ENCODE assay signal across 10 cellular contexts in the genomic region with DNA sequence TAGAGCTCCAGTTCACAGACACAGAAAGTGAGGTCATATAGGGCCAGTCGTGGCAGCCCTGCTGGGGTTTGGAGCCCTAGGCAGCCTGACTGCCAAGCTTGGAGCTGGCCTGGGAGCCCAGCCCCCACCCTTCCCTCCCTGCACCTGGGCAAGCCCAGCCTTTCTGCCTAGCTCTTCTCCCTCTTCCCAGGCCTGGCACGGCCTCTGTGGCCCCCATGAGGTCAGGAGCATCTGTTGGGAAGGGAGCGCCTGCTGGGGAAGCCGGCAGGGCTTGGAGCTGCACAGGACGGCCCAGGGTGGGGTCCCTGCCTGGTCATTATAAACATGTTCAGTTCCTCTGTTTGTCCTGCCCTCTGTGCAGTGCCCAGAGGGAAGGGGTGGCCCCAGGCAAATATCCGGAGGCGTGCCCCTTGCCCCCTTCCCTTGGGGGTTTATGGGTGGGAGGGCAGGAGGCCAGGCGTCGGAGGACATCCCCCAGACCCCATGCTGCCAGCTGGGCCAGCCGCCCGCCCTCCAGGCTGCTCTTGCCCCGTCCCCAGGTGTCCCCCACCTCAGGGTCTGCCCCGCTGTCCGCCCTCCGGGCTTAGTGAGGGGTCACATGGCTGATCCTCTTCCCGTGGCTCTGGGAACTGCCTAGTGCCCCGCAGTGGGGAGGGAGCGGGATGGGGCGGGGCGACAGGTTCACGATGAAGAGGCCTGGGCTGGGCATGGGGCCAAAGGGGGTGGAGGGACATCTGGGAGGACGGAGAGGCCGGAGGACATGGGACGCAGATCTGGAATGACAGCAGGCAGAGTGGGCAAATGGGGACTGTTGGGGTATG. TPM values are rescaled to one million over a fixed set of nuclear protein-coding genes. Genes with fewer than 3 reads are reported as not detected.
DNase-seq lines count a peak whose midpoint lies in the region; ATAC-seq and TF ChIP-seq lines count a peak whose summit lies in the region.
"Had no signal": no experiment of that assay in that cellular context is flagged by ENCODE, and none has a peak within 500 bp of the region (broad histone marks: within the 10 kb centered on the region; RNA-seq: fewer than 3 reads in every experiment).

No MANE protein-coding gene starts in this region.

- no peaks in the 10 kb centered on the region for H3K9me3 Mint-ChIP-seq in activated CD4-positive, alpha-beta T cell treated with anti-CD3 and anti-CD28 coated beads, Interleukin-2, amount 10 ng/mL, durations not matched to agents 7 days and 5 days

- no peaks in the 10 kb centered on the region for H3K4me1 Mint-ChIP-seq in activated CD4-positive, alpha-beta T cell treated with anti-CD3 and anti-CD28 coated beads, Interleukin-2, amount 10 ng/mL, durations not matched to agents 7 days and 5 days

- DNase-seq in DMS153 treated with DMSO at 0.1 percent for 48 hours (lab: John Stamatoyannopoulos, UW; ENCODE audit: unreplicated experiment) (peak; percentile 69), PC-9 (peak; percentile 67 to 90), Right ventricle myocardium inferior (ENCODE audit: missing footprints) (no peak), osteoblast (ENCODE audit: insufficient read length, low spot score, missing footprints) (peak; percentile 82), activated gamma-delta T cell treated with Interleukin-2 at 50 U/mL for 16 hours (no peak)
- no peak for DNase-seq in activated CD4-positive, alpha-beta T cell treated with anti-CD3 and anti-CD28 coated beads, Interleukin-2, amount 10 ng/mL, durations not matched to agents 7 days and 5 days
- DNase-seq: kidney glomerular epithelial cell; stimulated activated CD4-positive, alpha-beta T cell treated with anti-CD3 and anti-CD28 coated beads, Interleukin-2, amount 100 ng/mL, for 24 hours had no signal

- ATAC-seq in Right ventricle myocardium inferior = peak; percentile 32
- ATAC-seq in HG03139 (IDR thresholded peaks at IDR 0.05; ENCODE audit: unreplicated experiment) = no peak
- ATAC-seq in HG03354 (IDR thresholded peaks at IDR 0.05; ENCODE audit: poor library complexity, severe bottlenecking, unreplicated experiment) = no peak

- H3K36me3 ChIP-seq in PC-9 (ENCODE audit: low read depth) (no peaks in the 10 kb centered on the region), osteoblast (ENCODE audit: insufficient read depth, low read length) (peaks cover 10% of the 10 kb centered on the region)

- no peaks in the 10 kb centered on the region for H3K27me3 ChIP-seq in PC-9 (ENCODE audit: insufficient read depth, low read depth)
- no peaks in the 10 kb centered on the region for H3K27me3 ChIP-seq in osteoblast (ENCODE audit: insufficient read depth, low read length)

- H3F3A ChIP-seq in PC-9 (ENCODE audit: insufficient read depth, low read depth) = peaks cover 21% of the 10 kb centered on the region

- peak overlapping the region; percentile 71 for H3K27ac ChIP-seq in PC-9
- no peak overlapping the region for H3K27ac ChIP-seq in osteoblast (ENCODE audit: low read depth, low read length)

- peak overlapping the region; percentile 94 for H3K4me2 ChIP-seq in PC-9
- H3K4me2 ChIP-seq in osteoblast (ENCODE audit: insufficient read depth, low read length) = no peak overlapping the region

- no TSS peak for BruUV-seq in PC-9 (replicated peaks; lab: Mats Ljungman, UMichigan)

- no peaks in the 10 kb centered on the region for H3K27me3 Mint-ChIP-seq in activated CD4-positive, alpha-beta T cell treated with anti-CD3 and anti-CD28 coated beads, Interleukin-2, amount 10 ng/mL, durations not matched to agents 7 days and 5 days

- no peak overlapping the region for H3K27ac Mint-ChIP-seq in activated CD4-positive, alpha-beta T cell treated with anti-CD3 and anti-CD28 coated beads, Interleukin-2, amount 10 ng/mL, durations not matched to agents 7 days and 5 days

- H3K4me3 ChIP-seq in PC-9 (peak overlapping the region; percentile 53), osteoblast (ENCODE audit: insufficient read depth, low read length) (no peak overlapping the region)

- no peaks in the 10 kb centered on the region for H3K9me2 ChIP-seq in PC-9 (ENCODE audit: insufficient read depth)

- TF ChIP-seq CTCF in PC-9 (conservative IDR thresholded peaks at IDR 0.05) (no peak), osteoblast (IDR thresholded peaks at IDR 0.05; ENCODE audit: extremely low read depth, low read depth, low read length) (no peak)

- intact Hi-C loops in PC-9 (cut with micrococcal nuclease; ENCODE audit: unreplicated experiment) = loop anchor here (1.0 kb wide), 2 partner anchors 12 to 41 kb away; a partner anchor contains a TSS
- intact Hi-C loops in Right ventricle myocardium inferior (cut with DNase I) = no loop called here

- H3K36me3 Mint-ChIP-seq in activated CD4-positive, alpha-beta T cell treated with anti-CD3 and anti-CD28 coated beads, Interleukin-2, amount 10 ng/mL, durations not matched to agents 7 days and 5 days (ENCODE audit: low read depth) = no peaks in the 10 kb centered on the region

- CTCF ChIA-PET in PC-9 (lab: Charles Lee) = interaction anchor here (0.6 to 0.9 kb wide), 3 partner anchors 12 to 328 kb away, joined by 3 to 5 read pairs (median 4); no protein-coding TSS in a partner anchor
- CTCF ChIA-PET in activated CD4-positive, alpha-beta T cell treated with anti-CD3 and anti-CD28 coated beads, Interleukin-2, amount 10 ng/mL, durations not matched to agents 7 days and 5 days (lab: Charles Lee) = interaction anchor here (0.6 kb wide), 1 partner anchor 94 kb away, joined by 3 read pairs; no protein-coding TSS in a partner anchor

- peaks cover 29% of the 10 kb centered on the region for H3K4me1 ChIP-seq in PC-9 (replicated peaks; ENCODE audit: insufficient read depth)
- no peaks in the 10 kb centered on the region for H3K4me1 ChIP-seq in osteoblast (ENCODE audit: insufficient read depth, low read length)

- H3K79me2 ChIP-seq in PC-9 (ENCODE audit: low read depth) (peaks cover 21% of the 10 kb centered on the region), osteoblast (ENCODE audit: insufficient read depth, low read length) (peaks cover 58% of the 10 kb centered on the region)

- H2AFZ ChIP-seq in PC-9 (0 out of 2 replicates have a peak overlapping the region, but pooled peaks have one; percentile 37), osteoblast (ENCODE audit: low read length) (no peak overlapping the region)

- no peaks in the 10 kb centered on the region for H3K9me3 ChIP-seq in PC-9 (ENCODE audit: insufficient read depth, low read depth)
- no peaks in the 10 kb centered on the region for H3K9me3 ChIP-seq in osteoblast (ENCODE audit: low read depth, low read length)

- no peak overlapping the region for H3K4me3 Mint-ChIP-seq in activated CD4-positive, alpha-beta T cell treated with anti-CD3 and anti-CD28 coated beads, Interleukin-2, amount 10 ng/mL, durations not matched to agents 7 days and 5 days

- H4K20me1 ChIP-seq in PC-9 (ENCODE audit: insufficient read depth) (peaks cover 32% of the 10 kb centered on the region; the same call in 1 of the 2 replicates), osteoblast (ENCODE audit: insufficient read depth, low read length) (peaks cover 40% of the 10 kb centered on the region)

- POLR2A ChIA-PET in PC-9 (lab: Charles Lee; ENCODE audit: unreplicated experiment) = interaction anchor here (0.7 kb wide), 1 partner anchor 315 kb away, joined by 17 read pairs; no protein-coding TSS in a partner anchor
- POLR2A ChIA-PET in activated CD4-positive, alpha-beta T cell treated with anti-CD3 and anti-CD28 coated beads, Interleukin-2, amount 10 ng/mL, durations not matched to agents 7 days and 5 days (lab: Charles Lee) = no interaction called here

RNA-seq across cellular contexts. Expression of a gene that starts 30.0 kb away (rescaled TPM):
- total RNA-seq in PC-9 (2021) = 22.7 and 23.2 TPM in 2 replicates
- total RNA-seq in Right ventricle myocardium inferior = not detected
- total RNA-seq in osteoblast = not detected in 2 replicates
- not detected for total RNA-seq in activated CD4-positive, alpha-beta T cell treated with anti-CD3 and anti-CD28 coated beads, Interleukin-2, amount 10 ng/mL, durations not matched to agents 7 days and 5 days

RNA-seq across cellular contexts. Expression of a gene that starts 37.3 kb away (rescaled TPM):
- total RNA-seq in PC-9 (2021) (not detected in 2 replicates), Right ventricle myocardium inferior (not detected), osteoblast (not detected in 2 replicates)
- total RNA-seq in activated CD4-positive, alpha-beta T cell treated with anti-CD3 and anti-CD28 coated beads, Interleukin-2, amount 10 ng/mL, durations not matched to agents 7 days and 5 days = not detected

RNA-seq across cellular contexts. Expression of a gene that starts 41.2 kb away (rescaled TPM):
- total RNA-seq in PC-9 (2021) (77.8 and 90.2 TPM in 2 replicates), Right ventricle myocardium inferior (16.2 TPM), osteoblast (6.8 and 9.4 TPM in 2 replicates)
- 10 to 100 TPM; 16.5 to 17.9 TPM for total RNA-seq in activated CD4-positive, alpha-beta T cell treated with anti-CD3 and anti-CD28 coated beads, Interleukin-2, amount 10 ng/mL, durations not matched to agents 7 days and 5 days

Comparison
In these comparisons a context has a peak if more than half of its experiments do, and no peak if none do; other contexts are left out.
1. DNase-seq: peak in DMS153 treated with DMSO at 0.1 percent for 48 hours (single experiment), PC-9 (2 of 2) and osteoblast (single experiment); none in Right ventricle myocardium inferior (single experiment), activated gamma-delta T cell treated with Interleukin-2 at 50 U/mL for 16 hours (single experiment) and activated CD4-positive, alpha-beta T cell treated with anti-CD3 and anti-CD28 coated beads, Interleukin-2, amount 10 ng/mL, durations not matched to agents 7 days and 5 days (single experiment).
2. RNA of a gene that starts 30.0 kb away (total RNA-seq): 22.7 to 23.2 TPM in PC-9; not detected in Right ventricle myocardium inferior (single experiment), not detected in osteoblast and not detected in activated CD4-positive, alpha-beta T cell treated with anti-CD3 and anti-CD28 coated beads, Interleukin-2, amount 10 ng/mL, durations not matched to agents 7 days and 5 days; every median in the first group is over 10 times any median in the second.